ENCODE assay signal across 8 cellular contexts in the genomic region with DNA sequence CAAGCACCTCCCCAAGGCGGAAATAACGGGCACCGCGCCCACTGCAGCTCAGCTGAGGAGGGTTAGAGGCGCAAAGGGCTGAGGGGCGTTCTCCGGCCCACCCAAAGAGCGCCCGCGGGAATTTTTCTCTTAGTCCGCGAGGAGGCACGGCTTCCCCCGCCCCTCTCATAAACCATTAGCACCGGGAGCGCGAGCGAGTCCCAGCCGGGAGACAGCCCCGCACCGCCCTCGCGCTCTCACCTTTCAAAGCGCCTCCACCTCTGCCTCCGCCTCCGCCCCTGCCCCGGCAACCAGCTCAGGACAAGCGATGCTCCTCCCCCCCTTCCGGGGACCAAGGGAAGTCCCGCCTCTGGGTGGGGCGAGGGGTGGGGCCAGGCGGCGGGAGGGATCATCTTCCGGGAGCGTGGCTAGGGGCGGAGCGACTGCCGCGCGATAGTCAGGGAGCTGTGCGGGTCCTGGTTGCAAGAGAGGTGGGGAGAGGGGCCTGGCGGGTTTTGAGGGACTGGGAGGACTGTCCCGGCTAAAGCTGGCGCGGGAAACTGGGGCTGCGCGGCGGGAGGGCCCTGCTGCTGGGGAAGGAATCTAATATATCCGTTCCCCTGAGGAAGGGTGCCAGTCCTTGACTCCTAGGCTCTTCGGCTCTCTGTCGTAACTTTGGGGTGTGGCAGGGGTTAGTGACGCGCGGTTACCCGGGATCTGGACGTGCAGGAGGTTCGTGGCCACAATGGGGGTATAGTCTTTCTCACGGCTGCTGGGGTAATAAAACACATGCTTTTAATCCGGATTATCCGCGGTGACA. TPM values are rescaled to one million over a fixed set of nuclear protein-coding genes. Genes with fewer than 3 reads are reported as not detected.
DNase-seq lines count a peak whose midpoint lies in the region; ATAC-seq and TF ChIP-seq lines count a peak whose summit lies in the region.

A gene (minus strand): TSS at position 309 of the 799 bp plus-strand sequence. CDS start 5,165 bp downstream, outside the sequence.
A gene (plus strand): TSS at position 410 of the 799 bp plus-strand sequence. CDS start 637 bp downstream, outside the sequence.

- POLR2A ChIA-PET in activated B cell treated with CpG ODN at 0.5 μM for 24 hours (lab: Charles Lee) = interaction anchor here (0.6 to 3.2 kb wide), 12 partner anchors 10 to 691 kb away, joined by 3 to 36 read pairs (median 4); a partner anchor contains a TSS

- H3K27ac ChIP-seq in caudate nucleus (ENCODE audit: low read depth, low read length) = peak within 1 kb of the TSS; percentile 86

- no peak for TF ChIP-seq CTCF in activated B cell treated with CpG ODN at 0.5 μM for 24 hours (IDR thresholded peaks at IDR 0.05)

- H3K9me3 Mint-ChIP-seq in activated B cell treated with CpG ODN at 0.5 μM for 24 hours = no peaks in the 10 kb centered on the region

- TF ChIP-seq POLR2A in GM18951 (IDR thresholded peaks at IDR 0.05; ENCODE audit: extremely low read depth, insufficient read depth, insufficient read length) = peak; percentile 80

- peaks cover 32% of the 10 kb centered on the region for H3K36me3 Mint-ChIP-seq in activated B cell treated with CpG ODN at 0.5 μM for 24 hours (ENCODE audit: low read depth)

- H3K4me3 Mint-ChIP-seq in activated B cell treated with CpG ODN at 0.5 μM for 24 hours = peak within 1 kb of the TSS; percentile 94

- ATAC-seq in HG03175 (IDR thresholded peaks at IDR 0.05; ENCODE audit: unreplicated experiment) (peak; percentile 92), activated B cell treated with CpG ODN at 0.5 μM for 24 hours (ENCODE audit: low read depth) (peak; percentile 98)

- in situ Hi-C loops in GM18951 (cut with MboI; ENCODE audit: low sequenced_read_pairs, unreplicated experiment) = loop anchor here (25.0 kb wide), 2 partner anchors 378 to 553 kb away; no protein-coding TSS in a partner anchor

- no peaks in the 10 kb centered on the region for H3K27me3 Mint-ChIP-seq in activated B cell treated with CpG ODN at 0.5 μM for 24 hours

- CTCF ChIA-PET in activated B cell treated with CpG ODN at 0.5 μM for 24 hours (lab: Charles Lee) = interaction anchor here (1.0 to 3.1 kb wide), 5 partner anchors 47 to 554 kb away, joined by 3 to 17 read pairs (median 12); a partner anchor contains a TSS

- peaks cover 33% of the 10 kb centered on the region for H3K4me1 Mint-ChIP-seq in activated B cell treated with CpG ODN at 0.5 μM for 24 hours

- H3K27ac Mint-ChIP-seq in activated B cell treated with CpG ODN at 0.5 μM for 24 hours = peak within 1 kb of the TSS; percentile 90

- peak; percentile 96 for DNase-seq in AG08396 (ENCODE audit: low spot score)
- DNase-seq in NCI-H2227 treated with DMSO at 0.1 percent for 48 hours (lab: John Stamatoyannopoulos, UW) = peak; percentile 87
- DNase-seq in activated B cell treated with CpG ODN at 0.5 μM for 24 hours = peak; percentile 99
- DNase-seq in caudate nucleus (lab: John Stamatoyannopoulos, UW) = peak; percentile 48 to 99 (median 94)
- DNase-seq in islet precursor cell = peak; percentile 99
- peak; percentile 99 for DNase-seq in stimulated activated CD4-positive, alpha-beta T cell treated with anti-CD3 and anti-CD28 coated beads, Interleukin-12 subunit alpha, Interleukin-12 subunit beta, amount 100 ng/mL, for 4 hours

- intact Hi-C loops in activated B cell treated with CpG ODN at 0.5 μM for 24 hours (cut with micrococcal nuclease) = loop anchor here (1.0 to 10.0 kb wide), 9 partner anchors 47 to 1895 kb away; a partner anchor contains a TSS

RNA-seq across cellular contexts. Expression of the first gene that starts in this region (rescaled TPM):
- 22.6 and 33.8 TPM in 2 replicates for total RNA-seq in activated B cell treated with CpG ODN at 0.5 μM for 24 hours

RNA-seq across cellular contexts. Expression of the second gene that starts in this region (rescaled TPM):
- 9.6 and 9.8 TPM in 2 replicates for total RNA-seq in activated B cell treated with CpG ODN at 0.5 μM for 24 hours

Comparison
In these comparisons a context has a peak if more than half of its experiments do, and no peak if none do; other contexts are left out.
1. Peak in every context shown above with its lines: DNase-seq, ATAC-seq and H3K27ac ChIP-seq.